ENCODE assay signal across 8 cellular contexts in genomic region chr7:77327932-77328628, GRCh38.
A peak's percentile ranks its signal among the peaks of the same experiment; 100 is the strongest.
DNase-seq lines count a peak whose midpoint lies in the region; ATAC-seq, FAIRE-seq and TF ChIP-seq lines count a peak whose summit lies in the region.

No MANE protein-coding gene starts in this region.

- no peaks in the 10 kb centered on the region for H3K79me2 ChIP-seq in ACC112 (ENCODE audit: control insufficient read depth, insufficient read depth, low read length, unreplicated experiment)
- no peaks in the 10 kb centered on the region for H3K79me2 ChIP-seq in keratinocyte (ENCODE audit: control insufficient read depth, insufficient read depth, low read length)

- no peaks in the 10 kb centered on the region for H3K27me3 Mint-ChIP-seq in activated T-helper 1 cell treated with anti-CD3 and anti-CD28 coated beads, Interleukin-12 subunit alpha, Interleukin-12 subunit beta, Interleukin-2, Interleukin-4 antibody, amounts not matched to agents 30 ng/mL and 10 ng/mL and 1 ng/mL, durations not matched to agents 14 hours and 24 hours and 36 hours (ENCODE audit: insufficient read depth)

- peak overlapping the region; percentile 48 for H3K4me3 Mint-ChIP-seq in activated T-helper 1 cell treated with anti-CD3 and anti-CD28 coated beads, Interleukin-12 subunit alpha, Interleukin-12 subunit beta, Interleukin-2, Interleukin-4 antibody, amounts not matched to agents 30 ng/mL and 10 ng/mL and 1 ng/mL, durations not matched to agents 14 hours and 24 hours and 36 hours

- H3K9me3 ChIP-seq in keratinocyte (ENCODE audit: control insufficient read depth, low read depth, low read length), result no peaks in the 10 kb centered on the region

- FAIRE-seq in keratinocyte (lab: Jason Lieb, UNC), result no peak

- peak overlapping the region; percentile 67 for H3K27ac ChIP-seq in ACC112 (ENCODE audit: low read depth, low read length)
- peak overlapping the region; percentile 19 for H3K27ac ChIP-seq in keratinocyte (ENCODE audit: control insufficient read depth, insufficient read depth, low read length)

- in situ Hi-C loops in KBM-7 (cut with MboI; ENCODE audit: low pct_unique_long_range_greater_than_20kb, low sequenced_read_pairs), result no loop called here

- TF ChIP-seq CTCF in keratinocyte (optimal IDR thresholded peaks at IDR 0.05 in 1 of 3, IDR thresholded peaks at IDR 0.05 in 1 of 3, conservative IDR thresholded peaks at IDR 0.05 in 1 of 3; ENCODE audit: extremely low read depth in 1 of 3, insufficient read depth in 2 of 3, low read length in 3 of 3), result peak in 1 of 3 experiments; percentile 5

- no peak for ATAC-seq in GM19463 (IDR thresholded peaks at IDR 0.05; ENCODE audit: unreplicated experiment)

- H3K4me1 ChIP-seq in ACC112 (ENCODE audit: control insufficient read depth, insufficient read depth, low read length, unreplicated experiment) (peaks cover 59% of the 10 kb centered on the region), keratinocyte (ENCODE audit: control insufficient read depth, extremely low read depth, insufficient read depth, low read length) (peaks cover 48% of the 10 kb centered on the region)

- H3K36me3 Mint-ChIP-seq in activated T-helper 1 cell treated with anti-CD3 and anti-CD28 coated beads, Interleukin-12 subunit alpha, Interleukin-12 subunit beta, Interleukin-2, Interleukin-4 antibody, amounts not matched to agents 30 ng/mL and 10 ng/mL and 1 ng/mL, durations not matched to agents 14 hours and 24 hours and 36 hours (ENCODE audit: low read depth), result no peaks in the 10 kb centered on the region

- H3K4me1 Mint-ChIP-seq in activated T-helper 1 cell treated with anti-CD3 and anti-CD28 coated beads, Interleukin-12 subunit alpha, Interleukin-12 subunit beta, Interleukin-2, Interleukin-4 antibody, amounts not matched to agents 30 ng/mL and 10 ng/mL and 1 ng/mL, durations not matched to agents 14 hours and 24 hours and 36 hours (ENCODE audit: low read depth), result peaks cover 64% of the 10 kb centered on the region

- H3K36me3 ChIP-seq in ACC112 (ENCODE audit: insufficient read depth, low read length), result no peaks in the 10 kb centered on the region
- H3K36me3 ChIP-seq in keratinocyte (ENCODE audit: control insufficient read depth in 2 of 2, extremely low read depth in 1 of 2, insufficient read depth in 2 of 2, low read length in 2 of 2), result no peaks in the 10 kb centered on the region

- peak overlapping the region; percentile 61 for H3K4me2 ChIP-seq in keratinocyte (ENCODE audit: control insufficient read depth, extremely low read depth, insufficient read depth, low read depth, low read length)

- peak overlapping the region; percentile 0 for H3K9ac ChIP-seq in keratinocyte (ENCODE audit: control insufficient read depth, extremely low read depth, insufficient read depth, low read length)

- H3K9me1 ChIP-seq in keratinocyte (ENCODE audit: control insufficient read depth, extremely low read depth, insufficient read depth, low read length), result peaks cover 3% of the 10 kb centered on the region

- H3K9me3 Mint-ChIP-seq in activated T-helper 1 cell treated with anti-CD3 and anti-CD28 coated beads, Interleukin-12 subunit alpha, Interleukin-12 subunit beta, Interleukin-2, Interleukin-4 antibody, amounts not matched to agents 30 ng/mL and 10 ng/mL and 1 ng/mL, durations not matched to agents 14 hours and 24 hours and 36 hours, result no peaks in the 10 kb centered on the region

- dilution Hi-C loops in keratinocyte (cut with MboI; ENCODE audit: extremely low pct_ligation_motif_present, low sequenced_read_pairs), result no loop called here

- intact Hi-C loops in activated T-helper 1 cell treated with anti-CD3 and anti-CD28 coated beads, Interleukin-12 subunit alpha, Interleukin-12 subunit beta, Interleukin-2, Interleukin-4 antibody, amounts not matched to agents 30 ng/mL and 10 ng/mL and 1 ng/mL, durations not matched to agents 14 hours and 24 hours and 36 hours (cut with micrococcal nuclease), result loop anchor here (2.0 kb wide), 1 partner anchor 25 kb away; no protein-coding TSS in a partner anchor

- H3K27ac Mint-ChIP-seq in activated T-helper 1 cell treated with anti-CD3 and anti-CD28 coated beads, Interleukin-12 subunit alpha, Interleukin-12 subunit beta, Interleukin-2, Interleukin-4 antibody, amounts not matched to agents 30 ng/mL and 10 ng/mL and 1 ng/mL, durations not matched to agents 14 hours and 24 hours and 36 hours, result peak overlapping the region; percentile 50

- DNase-seq in KBM-7 (peak; percentile 66), keratinocyte (ENCODE audit: low read depth, low spot score) (no peak), HuH-7 (ENCODE audit: low spot score) (no peak), NCI-H510A treated with DMSO at 0.1 percent for 48 hours (lab: John Stamatoyannopoulos, UW) (no peak), HK-2 (ENCODE audit: unreplicated experiment) (no peak)
- DNase-seq in activated T-helper 1 cell treated with anti-CD3 and anti-CD28 coated beads, Interleukin-12 subunit alpha, Interleukin-12 subunit beta, Interleukin-2, Interleukin-4 antibody, amounts not matched to agents 30 ng/mL and 10 ng/mL and 1 ng/mL, durations not matched to agents 14 hours and 24 hours and 36 hours (ENCODE audit: low spot score), result no peak

- H4K20me1 ChIP-seq in keratinocyte (ENCODE audit: control insufficient read depth, extremely low read depth, insufficient read depth, low read length), result no peaks in the 10 kb centered on the region

- H2AFZ ChIP-seq in ACC112 (ENCODE audit: low read length, unreplicated experiment) (peak overlapping the region; percentile 48), keratinocyte (ENCODE audit: control insufficient read depth, low read length) (peak overlapping the region; percentile 76)

- no peaks in the 10 kb centered on the region for H3K27me3 ChIP-seq in ACC112 (ENCODE audit: insufficient read depth, low read length)
- H3K27me3 ChIP-seq in keratinocyte (ENCODE audit: control insufficient read depth, extremely low read depth, insufficient read depth, low read length), result no peaks in the 10 kb centered on the region

- peak overlapping the region; percentile 37 for H3K4me3 ChIP-seq in ACC112 (ENCODE audit: low read depth, low read length)
- H3K4me3 ChIP-seq in keratinocyte (ENCODE audit: control insufficient read depth in 2 of 3, extremely low read depth in 1 of 3, insufficient read depth in 2 of 3, low read depth in 1 of 3, low read length in 3 of 3), result peak overlapping the region in 1 of 3 experiments; percentile 21
